Comparison of ENCODE assay signal across 9 cellular contexts in genomic region chr3:38297947-38298711, GRCh38. TPM values are rescaled to one million over a fixed set of nuclear protein-coding genes. Genes with fewer than 3 reads are reported as not detected.
DNase-seq lines count a peak whose midpoint lies in the region; ATAC-seq and TF ChIP-seq lines count a peak whose summit lies in the region.
"Had no signal": no experiment of that assay in that cellular context is flagged by ENCODE, and none has a peak within 500 bp of the region (broad histone marks: within the 10 kb centered on the region; RNA-seq: fewer than 3 reads in every experiment).

No MANE protein-coding gene starts in this region.

- in situ Hi-C loops in Panc1 (cut with HindIII; ENCODE audit: low pct_unique_long_range_greater_than_20kb, low sequenced_read_pairs), result no loop called here

- no TSS peak for BruUV-seq in Panc1 (replicated peaks; lab: Mats Ljungman, UMichigan)

- no peak for TF ChIP-seq POLR2A in thyroid gland (IDR thresholded peaks at IDR 0.05)

- ATAC-seq in right cardiac atrium, result no peak
- peak; percentile 81; the same call in 1 of the 2 replicates for ATAC-seq in Panc1
- ATAC-seq in upper lobe of right lung, result no peak
- ATAC-seq in GM18909 (IDR thresholded peaks at IDR 0.05; ENCODE audit: poor library complexity, unreplicated experiment), result no peak

- peak; percentile 21 for TF ChIP-seq CTCF in cardiac muscle cell (IDR thresholded peaks at IDR 0.05; ENCODE audit: low read depth, low read length)
- TF ChIP-seq CTCF in Panc1 (IDR thresholded peaks at IDR 0.05), result peak; percentile 65
- peak; percentile 35 for TF ChIP-seq CTCF in upper lobe of right lung (IDR thresholded peaks at IDR 0.05)
- peak in 3 of 6 experiments; percentile 37 to 43 (median 39) for TF ChIP-seq CTCF in thyroid gland (IDR thresholded peaks at IDR 0.05)

- H3K27ac ChIP-seq in cardiac muscle cell (no peak overlapping the region), right cardiac atrium (ENCODE audit: low read length) (no peak overlapping the region), Panc1 (ENCODE audit: low read length) (no peak overlapping the region), upper lobe of right lung (no peak overlapping the region), thyroid gland (no peak overlapping the region)

- H3K4me1 ChIP-seq in cardiac muscle cell (ENCODE audit: low read depth), result no peaks in the 10 kb centered on the region
- no peaks in the 10 kb centered on the region for H3K4me1 ChIP-seq in right cardiac atrium (ENCODE audit: control insufficient read depth, insufficient read depth, low read length)
- no peaks in the 10 kb centered on the region for H3K4me1 ChIP-seq in Panc1 (ENCODE audit: control insufficient read depth, insufficient read depth, low read length)
- no peaks in the 10 kb centered on the region for H3K4me1 ChIP-seq in upper lobe of right lung
- no peaks in the 10 kb centered on the region for H3K4me1 ChIP-seq in thyroid gland

- H3K4me3 ChIP-seq in cardiac muscle cell, result no peak overlapping the region
- no peak overlapping the region for H3K4me3 ChIP-seq in right cardiac atrium (ENCODE audit: low read length)
- no peak overlapping the region for H3K4me3 ChIP-seq in Panc1 (ENCODE audit: low read depth in 2 of 2, low read length in 2 of 2)
- H3K4me3 ChIP-seq in upper lobe of right lung, result no peak overlapping the region
- no peak overlapping the region for H3K4me3 ChIP-seq in thyroid gland (replicated peaks in 1 of 3)

- POLR2A ChIA-PET in Panc1 (lab: Charles Lee), result interaction anchor here (0.7 kb wide), 1 partner anchor 254 kb away, joined by 4 read pairs; no protein-coding TSS in a partner anchor

- H3K36me3 ChIP-seq in cardiac muscle cell (no peaks in the 10 kb centered on the region), Panc1 (ENCODE audit: control insufficient read depth, insufficient read depth, low read length) (no peaks in the 10 kb centered on the region), upper lobe of right lung (no peaks in the 10 kb centered on the region), thyroid gland (no peaks in the 10 kb centered on the region)

- DNase-seq in cardiac muscle cell (ENCODE audit: low read depth in 1 of 2, low spot score in 1 of 2) (peak in 1 of 2 donors; percentile 5), right cardiac atrium (no peak), Panc1 (ENCODE audit: low read depth, low spot score) (no peak), fibroblast of peridontal ligament (ENCODE audit: extremely low read depth) (peak; percentile 52), upper lobe of right lung (no peak), NCI-H524 treated with DMSO at 0.1 percent for 48 hours (lab: John Stamatoyannopoulos, UW) (no peak), thyroid gland (no peak)

- H3K9me3 ChIP-seq in cardiac muscle cell (ENCODE audit: low read depth), result no peaks in the 10 kb centered on the region
- no peaks in the 10 kb centered on the region for H3K9me3 ChIP-seq in right cardiac atrium (ENCODE audit: control insufficient read depth, low read length)
- no peaks in the 10 kb centered on the region for H3K9me3 ChIP-seq in Panc1 (ENCODE audit: control insufficient read depth, insufficient read depth, low read depth, low read length)
- H3K9me3 ChIP-seq in upper lobe of right lung, result no peaks in the 10 kb centered on the region
- H3K9me3 ChIP-seq in thyroid gland, result no peaks in the 10 kb centered on the region

- CTCF ChIA-PET in Panc1 (lab: Charles Lee), result interaction anchor here (0.6 to 0.9 kb wide), 5 partner anchors 15 to 380 kb away, joined by 3 to 4 read pairs (median 3); no protein-coding TSS in a partner anchor

- H3K27me3 ChIP-seq in cardiac muscle cell (no peaks in the 10 kb centered on the region), right cardiac atrium (ENCODE audit: control insufficient read depth, insufficient read depth) (no peaks in the 10 kb centered on the region), Panc1 (ENCODE audit: control insufficient read depth, insufficient read depth, low read length) (no peaks in the 10 kb centered on the region), upper lobe of right lung (no peaks in the 10 kb centered on the region), thyroid gland (no peaks in the 10 kb centered on the region)

- intact Hi-C loops in right cardiac atrium (cut with DNase I), result no loop called here
- intact Hi-C loops in Panc1 (cut with micrococcal nuclease; ENCODE audit: unreplicated experiment), result no loop called here
- intact Hi-C loops in upper lobe of right lung (cut with DNase I), result no loop called here
- intact Hi-C loops in thyroid gland (cut with DNase I), result no loop called here

- WGBS in right cardiac atrium, result 83% methylated on average over 5 of the region's 5 CpGs
- WGBS in thyroid gland, 2 donors, result 84 to 88% methylated on average over 5 of the region's 5 CpGs

RNA-seq across cellular contexts. Expression of gene SLC22A14, which starts 16.0 kb away (rescaled TPM):
- total RNA-seq in cardiac muscle cell, result 0.07 and 0.12 TPM in 2 replicates
- 0.43 TPM in 1 of 2 replicates, not detected in the other for polyA plus RNA-seq in cardiac muscle cell
- total RNA-seq in right cardiac atrium, result under 1 TPM in 2 of 4 donors, not detected in 2; 0.14 to 0.17 TPM
- polyA plus RNA-seq in right cardiac atrium, result 0.11 TPM
- total RNA-seq in Panc1 (2021; ENCODE audit: unreplicated experiment), result 0.13 TPM
- polyA plus RNA-seq in Panc1 (2012; ENCODE audit: insufficient read length), result not detected
- total RNA-seq in upper lobe of right lung, result 0.20 TPM
- total RNA-seq in thyroid gland, result not detected
- total RNA-seq: Daoy had no signal

RNA-seq across cellular contexts. Expression of gene SLC22A13, which starts 32.5 kb away (rescaled TPM):
- total RNA-seq in cardiac muscle cell (0.07 and 0.39 TPM in 2 replicates), right cardiac atrium (under 1 TPM in 2 of 4 donors, not detected in 2; 0.18 to 0.29 TPM), Panc1 (2021; ENCODE audit: unreplicated experiment) (0.33 TPM), upper lobe of right lung (0.41 TPM), thyroid gland (under 1 TPM in 2 of 4 donors, not detected in 2; 0.54 to 0.56 TPM)
- polyA plus RNA-seq in cardiac muscle cell (0.14 and 0.37 TPM in 2 replicates), right cardiac atrium (0.09 TPM)
- 0.18 TPM for polyA plus RNA-seq in Panc1 (2012; ENCODE audit: insufficient read length)

RNA-seq across cellular contexts. Expression of gene XYLB, which starts 48.5 kb away (rescaled TPM):
- total RNA-seq in cardiac muscle cell (0.36 and 1.3 TPM in 2 replicates), right cardiac atrium (1 to 10 TPM in 2 of 4 donors, under 1 TPM in 2; 0.37 to 1.3 (median 0.83) TPM), Panc1 (2021; ENCODE audit: unreplicated experiment) (6.6 TPM), upper lobe of right lung (3.1 TPM), thyroid gland (1 to 10 TPM in 3 of 4 donors, under 1 TPM in 1; 0.78 to 1.7 (median 1.1) TPM)
- polyA plus RNA-seq in cardiac muscle cell (0.56 and 0.97 TPM in 2 replicates), right cardiac atrium (0.41 TPM)
- polyA plus RNA-seq in Panc1 (2012; ENCODE audit: insufficient read length), result 4.8 TPM
